In genomic region chr9:26463841-26464240, GRCh38 we compare ENCODE assay signal across 3 cellular contexts.
"Had no signal": no experiment of that assay in that cellular context is flagged by ENCODE, and none has a peak within 500 bp of the region (broad histone marks: within the 10 kb centered on the region; RNA-seq: fewer than 3 reads in every experiment).

No MANE protein-coding gene starts in this region.

- H3K4me3 ChIP-seq: GM12878 had no signal

- DNase-seq: GDM1, GF-D8 had no signal
